8 cellular contexts compared by ENCODE assay signal in the genomic region with DNA sequence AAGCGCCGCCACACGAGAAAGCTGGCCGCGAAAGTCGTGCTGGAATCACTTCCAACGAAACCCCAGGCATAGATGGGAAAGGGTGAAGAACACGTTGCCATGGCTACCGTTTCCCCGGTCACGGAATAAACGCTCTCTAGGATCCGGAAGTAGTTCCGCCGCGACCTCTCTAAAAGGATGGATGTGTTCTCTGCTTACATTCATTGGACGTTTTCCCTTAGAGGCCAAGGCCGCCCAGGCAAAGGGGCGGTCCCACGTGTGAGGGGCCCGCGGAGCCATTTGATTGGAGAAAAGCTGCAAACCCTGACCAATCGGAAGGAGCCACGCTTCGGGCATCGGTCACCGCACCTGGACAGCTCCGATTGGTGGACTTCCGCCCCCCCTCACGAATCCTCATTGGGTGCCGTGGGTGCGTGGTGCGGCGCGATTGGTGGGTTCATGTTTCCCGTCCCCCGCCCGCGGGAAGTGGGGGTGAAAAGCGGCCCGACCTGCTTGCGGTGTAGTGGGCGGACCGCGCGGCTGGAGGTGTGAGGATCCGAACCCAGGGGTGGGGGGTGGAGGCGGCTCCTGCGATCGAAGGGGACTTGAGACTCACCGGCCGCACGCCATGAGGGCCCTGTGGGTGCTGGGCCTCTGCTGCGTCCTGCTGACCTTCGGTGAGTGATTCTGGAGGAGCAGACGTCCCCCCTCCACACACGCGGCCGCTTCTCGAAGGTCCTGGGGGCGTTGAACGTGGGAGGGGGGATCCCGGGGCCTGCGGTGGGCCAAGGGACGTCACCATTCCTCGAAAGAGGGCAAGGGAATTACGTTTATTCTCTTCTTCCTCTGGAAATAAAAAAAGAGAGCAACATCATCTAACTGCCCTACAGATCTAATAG. TPM values are rescaled to one million over a fixed set of nuclear protein-coding genes. Genes with fewer than 3 reads are reported as not detected.
DNase-seq lines count a peak whose midpoint lies in the region; ATAC-seq, FAIRE-seq and TF ChIP-seq lines count a peak whose summit lies in the region.

Gene HSP90B1 (plus strand): TSS at position 502 of the 878 bp plus-strand sequence. CDS start 106 bp downstream, at position 608.

- 0 to 2% methylated on average over 67 of the region's 67 CpGs for WGBS in pancreas, 2 donors

- no peaks in the 10 kb centered on the region for H3K27me3 ChIP-seq in adipocyte (replicated peaks; ENCODE audit: control insufficient read depth, insufficient read depth, low read length)
- H3K27me3 ChIP-seq in pancreas, result no peaks in the 10 kb centered on the region
- H3K27me3 ChIP-seq in tibial artery, result no peaks in the 10 kb centered on the region

- DNase-seq in NCI-H1436 (lab: John Stamatoyannopoulos, UW) (peak; percentile 100), T follicular helper cell (ENCODE audit: low read depth) (peak; percentile 99), adipocyte (ENCODE audit: low read depth) (peak; percentile 100), Right ventricle myocardium superior (peak; percentile 99), pancreas (peak; percentile 97 to 100 (median 100)), tibial artery (peak; percentile 99 to 100)

- ATAC-seq in HG02798 (IDR thresholded peaks at IDR 0.05; ENCODE audit: poor library complexity, unreplicated experiment) (peak; percentile 74), Right ventricle myocardium superior (ENCODE audit: poor library complexity) (peak; percentile 92), pancreas (peak; percentile 88 to 93 (median 89))

- H3K9me3 ChIP-seq in adipocyte (ENCODE audit: control insufficient read depth, low read length) (no peaks in the 10 kb centered on the region), pancreas (no peaks in the 10 kb centered on the region), tibial artery (no peaks in the 10 kb centered on the region)

- H3K4me3 ChIP-seq in GM12875 (ENCODE audit: low read depth, low read length) (peak within 1 kb of the TSS; percentile 89), adipocyte (ENCODE audit: low read length) (peak within 1 kb of the TSS; percentile 85), pancreas (peak within 1 kb of the TSS; percentile 62 to 94 (median 72)), tibial artery (peak within 1 kb of the TSS; percentile 79 to 89)

- H3K27ac ChIP-seq in pancreas, result peak within 1 kb of the TSS; percentile 79 to 94 (median 88)
- peak within 1 kb of the TSS; percentile 91 to 96 for H3K27ac ChIP-seq in tibial artery

- no peak for TF ChIP-seq CTCF in GM12875 (IDR thresholded peaks at IDR 0.05; ENCODE audit: borderline replicate concordance, insufficient read depth, low read depth, low read length)
- no peak for TF ChIP-seq CTCF in pancreas (IDR thresholded peaks at IDR 0.05)
- peak in 1 of 2 experiments; percentile 40 for TF ChIP-seq CTCF in tibial artery (IDR thresholded peaks at IDR 0.05)

- intact Hi-C loops in Right ventricle myocardium superior (cut with DNase I) (no loop called here), pancreas (cut with DNase I) (no loop called here), tibial artery (cut with DNase I; ENCODE audit: low total_unique reads) (loop anchor here (10.0 kb wide), 1 partner anchor 55 kb away; no protein-coding TSS in a partner anchor)

- H3K36me3 ChIP-seq in adipocyte (ENCODE audit: control insufficient read depth, insufficient read depth, low read length, severe bottlenecking) (peaks cover 26% of the 10 kb centered on the region), pancreas (peaks cover 0 to 26% (median 11%) of the 10 kb centered on the region in 3 donors), tibial artery (peaks cover 13 to 23% (median 21%) of the 10 kb centered on the region in 3 donors)

- peak; percentile 96 for FAIRE-seq in pancreas (lab: Jason Lieb, UNC)

- peaks cover 39% of the 10 kb centered on the region for H3K4me1 ChIP-seq in adipocyte (ENCODE audit: control insufficient read depth, insufficient read depth, low read length)
- peaks cover 12 to 31% (median 29%) of the 10 kb centered on the region in 3 donors for H3K4me1 ChIP-seq in pancreas
- H3K4me1 ChIP-seq in tibial artery, result peaks cover 0 to 51% (median 32%) of the 10 kb centered on the region in 4 donors

- H3K9ac ChIP-seq in adipocyte (ENCODE audit: low read length), result peak within 1 kb of the TSS; percentile 94

RNA-seq across cellular contexts. Expression of gene HSP90B1, which starts in this region (rescaled TPM):
- total RNA-seq in Right ventricle myocardium superior, result 353 TPM
- 100 to 1,000 TPM; 270 to 736 (median 428) TPM for total RNA-seq in pancreas
- 100 to 1,000 TPM; 287 to 412 TPM for polyA plus RNA-seq in pancreas

Comparison
In these comparisons a context has a peak if more than half of its experiments do, and no peak if none do; other contexts are left out.
1. Peak in every context shown above with its lines: DNase-seq, ATAC-seq, H3K4me3 ChIP-seq and H3K27ac ChIP-seq.